21 cellular contexts compared by ENCODE assay signal in the genomic region with DNA sequence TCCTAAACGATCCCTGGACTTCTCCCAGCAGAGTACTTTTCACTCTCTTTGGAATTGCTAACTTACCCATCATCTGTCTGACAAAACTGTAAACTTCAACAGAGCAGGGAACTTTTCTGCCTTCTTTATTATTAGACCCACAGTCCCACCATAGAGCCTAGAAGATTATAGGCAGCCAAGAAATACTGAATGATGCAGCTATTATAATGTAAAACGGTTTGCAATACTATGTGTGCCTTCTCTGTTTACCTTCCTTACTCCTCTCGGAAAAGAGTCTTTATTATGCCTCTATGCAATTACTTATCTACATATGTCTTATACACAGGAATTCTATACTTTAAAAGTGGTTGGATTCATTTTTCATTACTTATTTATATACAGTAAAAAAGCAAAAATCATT.
"Had no signal": no experiment of that assay in that cellular context is flagged by ENCODE, and none has a peak within 500 bp of the region (broad histone marks: within the 10 kb centered on the region; RNA-seq: fewer than 3 reads in every experiment).

No MANE protein-coding gene starts in this region.

- H3K27ac Mint-ChIP-seq: T-cell had no signal

- H3K9me3 ChIP-seq: SK-N-SH had no signal

- H3K27me3 Mint-ChIP-seq: T-cell had no signal

- DNase-seq: KBM-7, MV-4-11, NCI-H1048, NCI-H1105 treated with DMSO at 0.1 percent for 48 hours, NCI-H1417 treated with DMSO at 0.1 percent for 48 hours, NCI-H146, NCI-H1694 treated with DMSO at 0.1 percent for 48 hours, NCI-H1930, NCI-H2081, NCI-H2107, NCI-H2227 treated with DMSO at 0.1 percent for 48 hours, NCI-H510A, NCI-H524 treated with DMSO at 0.1 percent for 48 hours, NCI-H774, PC-3, SHP77, SK-N-SH, SW 1271, T-cell had no signal

- H3K4me2 ChIP-seq: SK-N-SH had no signal

- H3K9ac ChIP-seq: SK-N-SH had no signal

- H3K4me3 Mint-ChIP-seq: T-cell had no signal

- ATAC-seq: Panc1, PC-3, T-cell had no signal

- H3K27ac ChIP-seq: RWPE1 had no signal

- H3K9me3 Mint-ChIP-seq: T-cell had no signal
